10 cellular contexts compared by ENCODE assay signal in the genomic region with DNA sequence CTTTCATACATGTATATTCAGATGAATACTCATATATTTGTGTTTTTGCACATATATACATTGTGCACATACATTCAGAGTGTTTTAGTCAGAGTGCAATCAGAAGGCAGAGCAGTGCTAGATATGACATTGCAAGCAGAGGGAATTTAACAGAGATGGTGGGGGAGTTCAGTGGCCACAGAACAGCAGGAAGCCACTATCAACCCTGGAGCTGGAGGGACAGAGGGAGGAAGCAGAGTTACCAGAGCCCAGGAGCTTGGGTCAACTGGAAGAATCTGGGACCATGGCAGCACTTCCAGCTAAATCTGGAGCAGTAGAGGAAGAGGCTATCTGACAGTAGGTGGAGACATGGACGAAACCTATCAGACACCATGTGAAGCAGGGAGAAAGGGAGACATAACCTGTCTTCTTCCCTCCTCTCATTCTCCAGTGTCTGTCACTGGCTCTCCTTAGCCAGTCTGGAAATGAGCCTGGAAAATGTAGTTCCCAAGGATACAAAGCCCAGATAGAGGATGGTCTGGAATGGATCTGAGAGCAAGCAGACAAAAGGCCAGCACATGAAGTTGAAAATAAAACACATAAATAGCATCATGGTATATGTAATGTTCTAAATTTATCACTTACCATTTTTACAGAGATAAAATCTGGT. TPM values are rescaled to one million over a fixed set of nuclear protein-coding genes. Genes with fewer than 3 reads are reported as not detected.
A peak's percentile ranks its signal among the peaks of the same experiment; 100 is the strongest.
DNase-seq lines count a peak whose midpoint lies in the region; ATAC-seq and TF ChIP-seq lines count a peak whose summit lies in the region.
"Had no signal": no experiment of that assay in that cellular context is flagged by ENCODE, and none has a peak within 500 bp of the region (broad histone marks: within the 10 kb centered on the region; RNA-seq: fewer than 3 reads in every experiment).

No MANE protein-coding gene starts in this region.

- intact Hi-C loops in activated T-helper 1 cell treated with anti-CD3 and anti-CD28 coated beads, Interleukin-12 subunit alpha, Interleukin-12 subunit beta, Interleukin-2, Interleukin-4 antibody, amounts not matched to agents 30 ng/mL and 10 ng/mL and 1 ng/mL, durations not matched to agents 14 hours and 24 hours and 36 hours (cut with micrococcal nuclease), result loop anchor here (1.0 to 2.0 kb wide), 4 partner anchors 19 to 72 kb away; a partner anchor contains a TSS
- intact Hi-C loops in tibial artery (cut with DNase I; ENCODE audit: low total_unique reads), result no loop called here

- H3K27ac ChIP-seq in tibial artery, result peak overlapping the region; percentile 21 to 31

- no peaks in the 10 kb centered on the region for H3K27me3 ChIP-seq in tibial artery

- H3K4me1 Mint-ChIP-seq in activated T-cell treated with anti-CD3 and anti-CD28 coated beads, Interleukin-2, amount 50 U/mL, for 72 hours (ENCODE audit: low read depth), result peaks cover 83% of the 10 kb centered on the region
- peaks cover 76% of the 10 kb centered on the region for H3K4me1 Mint-ChIP-seq in activated T-helper 1 cell treated with anti-CD3 and anti-CD28 coated beads, Interleukin-12 subunit alpha, Interleukin-12 subunit beta, Interleukin-2, Interleukin-4 antibody, amounts not matched to agents 30 ng/mL and 10 ng/mL and 1 ng/mL, durations not matched to agents 14 hours and 24 hours and 36 hours (ENCODE audit: low read depth)
- H3K4me1 Mint-ChIP-seq in glutamatergic neuron (ENCODE audit: low read depth, unreplicated experiment), result no peaks in the 10 kb centered on the region

- peaks cover 0 to 25% (median 20%) of the 10 kb centered on the region in 4 donors for H3K4me1 ChIP-seq in tibial artery

- no peaks in the 10 kb centered on the region for H3K36me3 ChIP-seq in tibial artery

- no peaks in the 10 kb centered on the region for H3K36me3 Mint-ChIP-seq in activated T-cell treated with anti-CD3 and anti-CD28 coated beads, Interleukin-2, amount 50 U/mL, for 72 hours (ENCODE audit: insufficient read depth in 2 of 2)
- no peaks in the 10 kb centered on the region for H3K36me3 Mint-ChIP-seq in activated T-helper 1 cell treated with anti-CD3 and anti-CD28 coated beads, Interleukin-12 subunit alpha, Interleukin-12 subunit beta, Interleukin-2, Interleukin-4 antibody, amounts not matched to agents 30 ng/mL and 10 ng/mL and 1 ng/mL, durations not matched to agents 14 hours and 24 hours and 36 hours (ENCODE audit: low read depth)
- H3K36me3 Mint-ChIP-seq in glutamatergic neuron (ENCODE audit: unreplicated experiment), result no peaks in the 10 kb centered on the region

- peak overlapping the region; percentile 19 for H3K27ac Mint-ChIP-seq in activated T-cell treated with anti-CD3 and anti-CD28 coated beads, Interleukin-2, amount 50 U/mL, for 72 hours
- H3K27ac Mint-ChIP-seq in activated T-helper 1 cell treated with anti-CD3 and anti-CD28 coated beads, Interleukin-12 subunit alpha, Interleukin-12 subunit beta, Interleukin-2, Interleukin-4 antibody, amounts not matched to agents 30 ng/mL and 10 ng/mL and 1 ng/mL, durations not matched to agents 14 hours and 24 hours and 36 hours, result peak overlapping the region; percentile 59
- H3K27ac Mint-ChIP-seq in glutamatergic neuron (ENCODE audit: unreplicated experiment), result no peak overlapping the region

- no peaks in the 10 kb centered on the region for H3K9me3 Mint-ChIP-seq in activated T-cell treated with anti-CD3 and anti-CD28 coated beads, Interleukin-2, amount 50 U/mL, for 72 hours
- peaks cover under 1% of the 10 kb centered on the region for H3K9me3 Mint-ChIP-seq in activated T-helper 1 cell treated with anti-CD3 and anti-CD28 coated beads, Interleukin-12 subunit alpha, Interleukin-12 subunit beta, Interleukin-2, Interleukin-4 antibody, amounts not matched to agents 30 ng/mL and 10 ng/mL and 1 ng/mL, durations not matched to agents 14 hours and 24 hours and 36 hours
- peaks cover 2% of the 10 kb centered on the region for H3K9me3 Mint-ChIP-seq in glutamatergic neuron (ENCODE audit: unreplicated experiment)

- no peak for ATAC-seq in activated T-cell treated with anti-CD3 and anti-CD28 coated beads, Interleukin-2, amount 50 U/mL, for 72 hours (replicated peaks in 1 of 2)
- no peak for ATAC-seq in HG02852 (IDR thresholded peaks at IDR 0.05; ENCODE audit: unreplicated experiment)

- no peak for TF ChIP-seq CTCF in tibial artery (IDR thresholded peaks at IDR 0.05)
- no peak for TF ChIP-seq CTCF in glutamatergic neuron (IDR thresholded peaks at IDR 0.05; ENCODE audit: partially characterized antibody, unreplicated experiment)

- H3K27me3 Mint-ChIP-seq in activated T-cell treated with anti-CD3 and anti-CD28 coated beads, Interleukin-2, amount 50 U/mL, for 72 hours (ENCODE audit: low read depth), result peaks cover 3% of the 10 kb centered on the region
- peaks cover 6% of the 10 kb centered on the region for H3K27me3 Mint-ChIP-seq in activated T-helper 1 cell treated with anti-CD3 and anti-CD28 coated beads, Interleukin-12 subunit alpha, Interleukin-12 subunit beta, Interleukin-2, Interleukin-4 antibody, amounts not matched to agents 30 ng/mL and 10 ng/mL and 1 ng/mL, durations not matched to agents 14 hours and 24 hours and 36 hours (ENCODE audit: insufficient read depth)
- no peaks in the 10 kb centered on the region for H3K27me3 Mint-ChIP-seq in glutamatergic neuron (ENCODE audit: unreplicated experiment)

- DNase-seq in activated T-cell treated with anti-CD3 and anti-CD28 coated beads, Interleukin-2, amount 50 U/mL, for 72 hours, result no peak
- DNase-seq in activated T-cell treated with anti-CD3 and anti-CD28 coated beads for 4 hours (no peak), inferior parietal cortex (ENCODE audit: extremely low spot score) (peak; percentile 50), tibial artery (no peak), glutamatergic neuron (no peak), NCI-H1694 (lab: John Stamatoyannopoulos, UW) (no peak)
- DNase-seq in activated T-helper 1 cell treated with anti-CD3 and anti-CD28 coated beads, Interleukin-12 subunit alpha, Interleukin-12 subunit beta, Interleukin-2, Interleukin-4 antibody, amounts not matched to agents 30 ng/mL and 10 ng/mL and 1 ng/mL, durations not matched to agents 14 hours and 24 hours and 36 hours (ENCODE audit: low spot score), result no peak
- DNase-seq: NCI-H2227 treated with DMSO at 0.1 percent for 48 hours, SHP77 had no signal

- no peaks in the 10 kb centered on the region for H3K9me3 ChIP-seq in tibial artery

- H3K4me3 Mint-ChIP-seq in activated T-cell treated with anti-CD3 and anti-CD28 coated beads, Interleukin-2, amount 50 U/mL, for 72 hours, result peak overlapping the region; percentile 68
- H3K4me3 Mint-ChIP-seq in activated T-helper 1 cell treated with anti-CD3 and anti-CD28 coated beads, Interleukin-12 subunit alpha, Interleukin-12 subunit beta, Interleukin-2, Interleukin-4 antibody, amounts not matched to agents 30 ng/mL and 10 ng/mL and 1 ng/mL, durations not matched to agents 14 hours and 24 hours and 36 hours, result peak overlapping the region; percentile 5
- H3K4me3 Mint-ChIP-seq in glutamatergic neuron (ENCODE audit: unreplicated experiment), result no peak overlapping the region

- no peak overlapping the region for H3K4me3 ChIP-seq in tibial artery

RNA-seq across cellular contexts. Expression of a gene that starts 33.6 kb away (rescaled TPM):
- total RNA-seq in activated T-cell treated with anti-CD3 and anti-CD28 coated beads, Interleukin-2, amount 50 U/mL, for 72 hours, result 10 to 100 TPM; 37.5 to 40.4 TPM
- total RNA-seq in activated T-helper 1 cell treated with anti-CD3 and anti-CD28 coated beads, Interleukin-12 subunit alpha, Interleukin-12 subunit beta, Interleukin-2, Interleukin-4 antibody, amounts not matched to agents 30 ng/mL and 10 ng/mL and 1 ng/mL, durations not matched to agents 14 hours and 24 hours and 36 hours, result 24.7 and 24.8 TPM in 2 replicates
- total RNA-seq in glutamatergic neuron (ENCODE audit: unreplicated experiment), result 28.2 TPM
